In genomic region chr5:52773342-52773741, GRCh38 we compare ENCODE assay signal across 2 cellular contexts.
TF ChIP-seq lines count a peak whose summit lies in the region.

No MANE protein-coding gene starts in this region.

TF ChIP-seq in HepG2, 621 proteins besides CTCF, POLR2A, EP300 and RAD21:
- no peak for TF ChIP-seq ZNF234 (CRISPR knock-in tag; conservative IDR thresholded peaks at IDR 0.05)

TF ChIP-seq in endothelial cell of umbilical vein, 7 proteins besides CTCF, POLR2A, EP300 and RAD21:
- TF ChIP-seq GATA2 (IDR thresholded peaks at IDR 0.05; ENCODE audit: insufficient read depth, insufficient read length, low read depth, low read length) (no peak), EZH2 (IDR thresholded peaks at IDR 0.05; ENCODE audit: borderline replicate concordance, low read depth, low read length, severe bottlenecking) (no peak)
TF ChIP-seq in endothelial cell of umbilical vein: peak in this region for 0.
